Comparison of ENCODE assay signal across 21 cellular contexts in genomic region chr4:90979551-90979950, GRCh38.
"Had no signal": no experiment of that assay in that cellular context is flagged by ENCODE, and none has a peak within 500 bp of the region (broad histone marks: within the 10 kb centered on the region; RNA-seq: fewer than 3 reads in every experiment).

No MANE protein-coding gene starts in this region.

- H3K4me1 ChIP-seq: gastrocnemius medialis, heart left ventricle, left lung, pancreas, right lobe of liver had no signal

- H3K27me3 ChIP-seq: gastrocnemius medialis, heart left ventricle, left lung, neutrophil, pancreas, right lobe of liver had no signal

- H3K27ac ChIP-seq: gastrocnemius medialis, heart left ventricle, left lung, neutrophil, pancreas, right lobe of liver had no signal

- ATAC-seq: activated CD4-positive, alpha-beta T cell treated with anti-CD3 and anti-CD28 coated beads for 36 hours; activated T-helper 17 cell treated with anti-CD3 and anti-CD28 coated beads, Interleukin-2, amount 50 U/mL, for 72 hours; esophagus mucosa; gastrocnemius medialis; heart left ventricle; left lung; natural killer cell treated with Interleukin-12 subunit alpha and Interleukin-12 subunit beta and Interleukin-15 and Interleukin-18, amount 100 ng/mL, for 72 hours; pancreas; right lobe of liver; stimulated activated effector memory CD8-positive, alpha-beta T cell treated with anti-CD3 and anti-CD28 coated beads, Interleukin-12 subunit alpha, Interleukin-12 subunit beta, amount 100 ng/mL, for 72 hours; WTC11 had no signal

- DNase-seq: activated CD4-positive, alpha-beta memory T cell treated with anti-CD3 and anti-CD28 coated beads, Interleukin-2, amount 10 ng/mL, durations not matched to agents 7 days and 5 days; activated CD4-positive, alpha-beta T cell treated with anti-CD3 and anti-CD28 coated beads for 36 hours; activated naive CD4-positive, alpha-beta T cell; activated naive CD8-positive, alpha-beta T cell treated with anti-CD3 and anti-CD28 coated beads for 36 hours; activated T-cell treated with anti-CD3 and anti-CD28 coated beads, Interleukin-2, amount 50 U/mL, for 1 hour; amniotic stem cell; effector CD4-positive, alpha-beta T cell; gastrocnemius medialis; heart left ventricle; kidney; left lung; pancreas; right lobe of liver; small intestine; stimulated activated CD4-positive, alpha-beta T cell treated with anti-CD3 and anti-CD28 coated beads, Interleukin-4, amount 100 ng/mL, for 1 hour had no signal

- H3K4me3 ChIP-seq: gastrocnemius medialis, heart left ventricle, left lung, pancreas, right lobe of liver had no signal

- H3K9me3 ChIP-seq: gastrocnemius medialis, heart left ventricle, left lung, neutrophil, pancreas, right lobe of liver had no signal

- H3K36me3 ChIP-seq: gastrocnemius medialis, heart left ventricle, left lung, neutrophil, pancreas, right lobe of liver had no signal
